8 cellular contexts compared by ENCODE assay signal in genomic region chr2:206159346-206160123, GRCh38. TPM values are rescaled to one million over a fixed set of nuclear protein-coding genes. Genes with fewer than 3 reads are reported as not detected.
DNase-seq lines count a peak whose midpoint lies in the region; ATAC-seq, FAIRE-seq and TF ChIP-seq lines count a peak whose summit lies in the region.

Gene EEF1B2, plus strand, starts transcription at chr2:206159895. Its CDS starts 85 bp downstream, at chr2:206159980.
Gene NDUFS1, minus strand, starts transcription at chr2:206159444. Its CDS starts 5,766 bp downstream, at chr2:206153678.

- intact Hi-C loops in Right ventricle myocardium superior (cut with DNase I) (no loop called here), pancreas (cut with DNase I) (no loop called here), tibial artery (cut with DNase I; ENCODE audit: low total_unique reads) (loop anchor here (5.0 kb wide), 1 partner anchor 113 kb away; the partner anchor contains the start of gene ZDBF2)

- WGBS in pancreas, 2 donors = 0% methylated on average over 64 of the region's 64 CpGs

- no peaks in the 10 kb centered on the region for H3K9me3 ChIP-seq in adipocyte (ENCODE audit: control insufficient read depth, low read length)
- no peaks in the 10 kb centered on the region for H3K9me3 ChIP-seq in pancreas
- H3K9me3 ChIP-seq in tibial artery = no peaks in the 10 kb centered on the region

- peak within 1 kb of the TSS; percentile 98 for H3K9ac ChIP-seq in adipocyte (ENCODE audit: low read length)

- TF ChIP-seq CTCF in GM12875 (IDR thresholded peaks at IDR 0.05; ENCODE audit: borderline replicate concordance, insufficient read depth, low read depth, low read length) (no peak), pancreas (IDR thresholded peaks at IDR 0.05) (no peak), tibial artery (IDR thresholded peaks at IDR 0.05) (no peak)

- peak; percentile 97 for DNase-seq in NCI-H1436 (lab: John Stamatoyannopoulos, UW)
- DNase-seq in T follicular helper cell (ENCODE audit: low read depth) = peak; percentile 95
- peak; percentile 100 for DNase-seq in adipocyte (ENCODE audit: low read depth)
- peak; percentile 97 for DNase-seq in Right ventricle myocardium superior
- peak; percentile 93 to 98 (median 96) for DNase-seq in pancreas
- peak; percentile 96 to 98 for DNase-seq in tibial artery

- FAIRE-seq in pancreas (lab: Jason Lieb, UNC) = peak; percentile 90

- peak within 1 kb of the TSS; percentile 84 to 91 (median 88) for H3K27ac ChIP-seq in pancreas
- peak within 1 kb of the TSS; percentile 92 to 96 for H3K27ac ChIP-seq in tibial artery

- H3K4me1 ChIP-seq in adipocyte (ENCODE audit: control insufficient read depth, insufficient read depth, low read length) (peaks cover 33% of the 10 kb centered on the region), pancreas (peaks cover 5 to 18% (median 6%) of the 10 kb centered on the region in 3 donors), tibial artery (peaks cover 0 to 50% (median 21%) of the 10 kb centered on the region in 4 donors)

- H3K4me3 ChIP-seq in GM12875 (ENCODE audit: low read depth, low read length) (peak within 1 kb of the TSS; percentile 75), adipocyte (ENCODE audit: low read length) (peak within 1 kb of the TSS; percentile 99), pancreas (peak within 1 kb of the TSS; percentile 78 to 88 (median 80)), tibial artery (peak within 1 kb of the TSS; percentile 94 to 96)

- ATAC-seq in HG02798 (IDR thresholded peaks at IDR 0.05; ENCODE audit: poor library complexity, unreplicated experiment) (peak; percentile 90), Right ventricle myocardium superior (ENCODE audit: poor library complexity) (peak; percentile 96), pancreas (peak; percentile 94 to 98 (median 94))

- H3K27me3 ChIP-seq in adipocyte (replicated peaks; ENCODE audit: control insufficient read depth, insufficient read depth, low read length) (no peaks in the 10 kb centered on the region), pancreas (no peaks in the 10 kb centered on the region), tibial artery (no peaks in the 10 kb centered on the region)

- H3K36me3 ChIP-seq in adipocyte (ENCODE audit: control insufficient read depth, insufficient read depth, low read length, severe bottlenecking) (peaks cover 34% of the 10 kb centered on the region), pancreas (peaks cover 0 to 19% (median 17%) of the 10 kb centered on the region in 3 donors), tibial artery (peaks cover 17 to 31% (median 22%) of the 10 kb centered on the region in 3 donors)

RNA-seq across cellular contexts. Expression of gene EEF1B2, which starts in this region (rescaled TPM):
- total RNA-seq in Right ventricle myocardium superior (257 TPM), pancreas (100 to 1,000 TPM; 390 to 817 (median 562) TPM)
- polyA plus RNA-seq in pancreas = 100 to 1,000 TPM; 429 to 531 TPM

RNA-seq across cellular contexts. Expression of gene NDUFS1, which starts in this region (rescaled TPM):
- total RNA-seq in Right ventricle myocardium superior = 484 TPM
- total RNA-seq in pancreas = 10 to 100 TPM; 24.5 to 42.1 (median 33.5) TPM
- polyA plus RNA-seq in pancreas = 10 to 100 TPM in 1 of 2 donors, 1 to 10 TPM in 1; 7.3 to 15.7 TPM

Comparison
In these comparisons a context has a peak if more than half of its experiments do, and no peak if none do; other contexts are left out.
1. Peak in every context shown above with its lines: DNase-seq, ATAC-seq, H3K4me3 ChIP-seq and H3K27ac ChIP-seq.
2. RNA of gene NDUFS1 (total RNA-seq): 484 TPM in Right ventricle myocardium superior (single experiment); 24.5 to 42.1 TPM in pancreas; every median in the first group is over 10 times any median in the second.